In the genomic region with DNA sequence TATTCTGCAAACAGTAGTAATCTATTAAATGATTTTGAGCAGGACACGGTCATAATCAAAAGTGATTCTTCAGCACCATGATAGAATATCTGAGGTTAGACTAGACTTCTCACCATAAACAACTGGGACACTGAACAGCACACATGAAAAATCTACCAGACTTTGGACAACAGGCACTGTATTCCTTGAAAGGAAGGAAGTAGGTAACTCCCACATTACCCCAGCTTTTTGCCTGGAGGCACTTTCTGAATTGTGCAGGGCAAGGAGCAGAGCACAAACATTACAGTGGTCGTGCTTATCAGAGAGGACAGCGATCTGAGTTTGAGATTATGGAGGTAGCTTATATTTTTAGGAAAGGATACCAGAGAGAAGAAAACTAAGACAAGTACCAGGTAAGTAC, we compare ENCODE assay signal across 33 cellular contexts. TPM values are rescaled to one million over a fixed set of nuclear protein-coding genes. Genes with fewer than 3 reads are reported as not detected.
"Had no signal": no experiment of that assay in that cellular context is flagged by ENCODE, and none has a peak within 500 bp of the region (broad histone marks: within the 10 kb centered on the region; RNA-seq: fewer than 3 reads in every experiment).

No MANE protein-coding gene starts in this region.

- H3K4me1 ChIP-seq: adrenal gland, ascending aorta, colonic mucosa, gastroesophageal sphincter, neural progenitor cell, right atrium auricular region, stomach, thyroid gland, upper lobe of right lung had no signal

- H3K27me3 Mint-ChIP-seq: brain had no signal

- H3K36me3 Mint-ChIP-seq: activated naive CD8-positive, alpha-beta T cell treated with anti-CD3 and anti-CD28 coated beads for 36 hours; brain; mesothelial cell of epicardium; natural killer cell; neural progenitor cell; stimulated activated memory B cell treated with anti-CD40 and anti-IgM and Interleukin-4, amounts not matched to agents 10 μg/mL and 1 μg/mL and 100 μg/mL, for 72 hours had no signal

- H3K4me1 Mint-ChIP-seq: activated naive CD8-positive, alpha-beta T cell treated with anti-CD3 and anti-CD28 coated beads for 36 hours; brain; neural progenitor cell; stimulated activated memory B cell treated with anti-CD40 and anti-IgM and Interleukin-4, amounts not matched to agents 10 μg/mL and 1 μg/mL and 100 μg/mL, for 72 hours had no signal

- H2AFZ ChIP-seq: hepatocyte had no signal

- H3K36me3 ChIP-seq: adrenal gland, ascending aorta, cardiac muscle cell, colonic mucosa, gastroesophageal sphincter, neural progenitor cell, right atrium auricular region, stomach, thyroid gland, upper lobe of right lung had no signal

- H3K4me3 ChIP-seq: adrenal gland, ascending aorta, cardiac muscle cell, colonic mucosa, gastroesophageal sphincter, hepatocyte, neural progenitor cell, right atrium auricular region, smooth muscle cell, stomach, thyroid gland, upper lobe of right lung had no signal

- FAIRE-seq: endometrium, kidney had no signal

- ATAC-seq: activated CD4-positive, alpha-beta T cell treated with anti-CD3 and anti-CD28 coated beads for 36 hours; gastroesophageal sphincter; left colon; natural killer cell; stimulated activated memory B cell treated with anti-CD40 and anti-IgM and Interleukin-4, amounts not matched to agents 10 μg/mL and 1 μg/mL and 100 μg/mL, for 72 hours; upper lobe of right lung had no signal

- H3K27me3 ChIP-seq: ascending aorta, cardiac muscle cell, colonic mucosa, gastroesophageal sphincter, hepatocyte, neural progenitor cell, right atrium auricular region, stomach, thyroid gland, upper lobe of right lung had no signal

- H3K4me3 Mint-ChIP-seq: activated CD4-positive, alpha-beta T cell treated with anti-CD3 and anti-CD28 coated beads for 36 hours; activated naive CD4-positive, alpha-beta T cell treated with anti-CD3 and anti-CD28 coated beads for 36 hours; activated naive CD8-positive, alpha-beta T cell treated with anti-CD3 and anti-CD28 coated beads for 36 hours; activated T-helper 1 cell treated with anti-CD3 and anti-CD28 coated beads, Interleukin-12 subunit alpha, Interleukin-12 subunit beta, Interleukin-2, Interleukin-4 antibody, amounts not matched to agents 30 ng/mL and 10 ng/mL and 1 ng/mL, durations not matched to agents 14 hours and 24 hours and 36 hours; brain; mesothelial cell of epicardium; natural killer cell; neural progenitor cell; stimulated activated memory B cell treated with anti-CD40 and anti-IgM and Interleukin-4, amounts not matched to agents 10 μg/mL and 1 μg/mL and 100 μg/mL, for 72 hours had no signal

- H3K79me2 ChIP-seq: hepatocyte had no signal

- DNase-seq: activated CD4-positive, alpha-beta T cell treated with anti-CD3 and anti-CD28 coated beads for 36 hours; activated CD4-positive, alpha-beta T cell treated with anti-CD3 and anti-CD28 coated beads, Interleukin-2, amount 50 U/mL, for 48 hours; activated CD4-positive, CD25-positive, alpha-beta regulatory T cell; activated CD8-positive, alpha-beta memory T cell treated with anti-CD3 and anti-CD28 coated beads for 24 hours; activated effector memory CD4-positive, alpha-beta T cell treated with anti-CD3 and anti-CD28 coated beads, Interleukin-2, amount 50 U/mL, for 16 hours; activated naive CD4-positive, alpha-beta T cell treated with anti-CD3 and anti-CD28 coated beads for 36 hours; activated naive CD8-positive, alpha-beta T cell treated with anti-CD3 and anti-CD28 coated beads for 36 hours; adrenal gland; cerebellar nuclear complex; colonic mucosa; effector CD8-positive, alpha-beta T cell; kidney; left colon; natural killer cell; stimulated activated CD4-positive, alpha-beta T cell treated with anti-CD3 and anti-CD28 coated beads, Interleukin-1b, Interleukin-23, amount 100 ng/mL, for 48 hours; stimulated activated CD4-positive, alpha-beta T cell treated with anti-CD3 and anti-CD28 coated beads, Interleukin-4, amount 100 ng/mL, for 4 hours; stimulated activated CD8-positive, alpha-beta memory T cell treated with anti-CD3 and anti-CD28 coated beads, Interleukin-4, amount 100 ng/mL, for 48 hours; stomach; T-helper 9 cell; thyroid gland; upper lobe of right lung had no signal

- H3K9ac ChIP-seq: neural progenitor cell had no signal

- H3K9me3 ChIP-seq: adrenal gland, ascending aorta, colonic mucosa, gastroesophageal sphincter, right atrium auricular region, stomach, thyroid gland, upper lobe of right lung had no signal

- H3K9me3 Mint-ChIP-seq: activated naive CD4-positive, alpha-beta T cell treated with anti-CD3 and anti-CD28 coated beads for 36 hours; activated naive CD8-positive, alpha-beta T cell treated with anti-CD3 and anti-CD28 coated beads for 36 hours; activated T-helper 1 cell treated with anti-CD3 and anti-CD28 coated beads, Interleukin-12 subunit alpha, Interleukin-12 subunit beta, Interleukin-2, Interleukin-4 antibody, amounts not matched to agents 30 ng/mL and 10 ng/mL and 1 ng/mL, durations not matched to agents 14 hours and 24 hours and 36 hours; brain; mesothelial cell of epicardium; natural killer cell; neural progenitor cell; stimulated activated memory B cell treated with anti-CD40 and anti-IgM and Interleukin-4, amounts not matched to agents 10 μg/mL and 1 μg/mL and 100 μg/mL, for 72 hours had no signal

- H3K27ac ChIP-seq: adrenal gland, ascending aorta, cardiac muscle cell, colonic mucosa, gastroesophageal sphincter, hepatocyte, neural progenitor cell, right atrium auricular region, stomach, thyroid gland, upper lobe of right lung had no signal

- H3K27ac Mint-ChIP-seq: activated CD4-positive, alpha-beta T cell treated with anti-CD3 and anti-CD28 coated beads for 36 hours; activated naive CD4-positive, alpha-beta T cell treated with anti-CD3 and anti-CD28 coated beads for 36 hours; activated naive CD8-positive, alpha-beta T cell treated with anti-CD3 and anti-CD28 coated beads for 36 hours; activated T-helper 1 cell treated with anti-CD3 and anti-CD28 coated beads, Interleukin-12 subunit alpha, Interleukin-12 subunit beta, Interleukin-2, Interleukin-4 antibody, amounts not matched to agents 30 ng/mL and 10 ng/mL and 1 ng/mL, durations not matched to agents 14 hours and 24 hours and 36 hours; brain; natural killer cell; neural progenitor cell; stimulated activated memory B cell treated with anti-CD40 and anti-IgM and Interleukin-4, amounts not matched to agents 10 μg/mL and 1 μg/mL and 100 μg/mL, for 72 hours had no signal

- H3K4me2 ChIP-seq: hepatocyte, neural progenitor cell, smooth muscle cell had no signal

RNA-seq across cellular contexts. Expression of a gene that starts 25.3 kb away (rescaled TPM):
- total RNA-seq: cardiac muscle cell had no signal
- polyA plus RNA-seq: cardiac muscle cell had no signal
